In genomic region chr2:241882090-241882625, GRCh38 we compare ENCODE assay signal across 8 cellular contexts. TPM values are rescaled to one million over a fixed set of nuclear protein-coding genes. Genes with fewer than 3 reads are reported as not detected.
DNase-seq lines count a peak whose midpoint lies in the region; ATAC-seq and TF ChIP-seq lines count a peak whose summit lies in the region.

No MANE protein-coding gene starts in this region.

- H3K27ac ChIP-seq in ACC112 (ENCODE audit: low read depth, low read length) (no peak overlapping the region), RWPE1 (peak overlapping the region; percentile 87), ascending aorta (peak overlapping the region; percentile 4 to 33)

- peak; percentile 54 for ATAC-seq in GM18505 (IDR thresholded peaks at IDR 0.05; ENCODE audit: unreplicated experiment)
- peak; percentile 68 for ATAC-seq in HG02938 (IDR thresholded peaks at IDR 0.05; ENCODE audit: unreplicated experiment)
- ATAC-seq in left lobe of liver = peak; percentile 52

- no peaks in the 10 kb centered on the region for H3K9me3 ChIP-seq in ascending aorta

- no peak overlapping the region for H2AFZ ChIP-seq in ACC112 (ENCODE audit: low read length, unreplicated experiment)

- no peaks in the 10 kb centered on the region for H3K36me3 ChIP-seq in ACC112 (ENCODE audit: insufficient read depth, low read length)
- no peaks in the 10 kb centered on the region for H3K36me3 ChIP-seq in ascending aorta

- H3K4me3 ChIP-seq in ACC112 (ENCODE audit: low read depth, low read length) (peak overlapping the region; percentile 11; the same call in 1 of the 2 replicates), ascending aorta (peak overlapping the region; percentile 64 to 68)

- POLR2A ChIA-PET in RWPE1 (lab: Yijun Ruan, JAX; ENCODE audit: low non-redundant PET) = no interaction called here

- DNase-seq in RWPE1 (ENCODE audit: low spot score) (no peak), ascending aorta (ENCODE audit: low spot score in 2 of 2) (no peak), left lobe of liver (ENCODE audit: low spot score) (peak; percentile 88), middle frontal gyrus (ENCODE audit: extremely low spot score, low spot score) (no peak)
- DNase-seq in stimulated activated CD8-positive, alpha-beta memory T cell treated with anti-CD3 and anti-CD28 coated beads, Interleukin-15, amount 100 ng/mL, for 4 hours (ENCODE audit: low read depth in 2 of 2) = peak; percentile 65

- H3K4me1 ChIP-seq in ACC112 (ENCODE audit: control insufficient read depth, insufficient read depth, low read length, unreplicated experiment) (peaks cover 19% of the 10 kb centered on the region), ascending aorta (peaks cover 5 to 9% of the 10 kb centered on the region in 2 donors)

- CTCF ChIA-PET in RWPE1 (lab: Yijun Ruan, JAX) = interaction anchor here (0.5 kb wide), 1 partner anchor 19 kb away, joined by 5 read pairs; no protein-coding TSS in a partner anchor

- no peak for TF ChIP-seq CTCF in RWPE1 (conservative IDR thresholded peaks at IDR 0.05; ENCODE audit: low read depth)
- TF ChIP-seq CTCF in ascending aorta (IDR thresholded peaks at IDR 0.05) = peak in 1 of 3 experiments; percentile 16

- intact Hi-C loops in ascending aorta (cut with DNase I) = loop anchor here (5.0 kb wide), 2 partner anchors 195 to 375 kb away; partner anchors contain the start of genes DTYMK and STK25

- H3K27me3 ChIP-seq in ACC112 (ENCODE audit: insufficient read depth, low read length) (no peaks in the 10 kb centered on the region), ascending aorta (no peaks in the 10 kb centered on the region)

- H3K79me2 ChIP-seq in ACC112 (ENCODE audit: control insufficient read depth, insufficient read depth, low read length, unreplicated experiment) = no peaks in the 10 kb centered on the region

- TF ChIP-seq POLR2A in GM18505 (IDR thresholded peaks at IDR 0.05; ENCODE audit: borderline replicate concordance, extremely low read depth, insufficient read depth, insufficient read length) = peak; percentile 51

RNA-seq across cellular contexts. Expression of gene RTP5, which starts 12.6 kb away (rescaled TPM):
- total RNA-seq in ascending aorta = not detected
- not detected for total RNA-seq in left lobe of liver

RNA-seq across cellular contexts. Expression of gene PDCD1, which starts 23.5 kb away (rescaled TPM):
- total RNA-seq in ascending aorta = not detected
- total RNA-seq in left lobe of liver = 0.18 TPM

Comparison
In these comparisons a context has a peak if more than half of its experiments do, and no peak if none do; other contexts are left out.
1. DNase-seq: peak in left lobe of liver (single experiment) and stimulated activated CD8-positive, alpha-beta memory T cell treated with anti-CD3 and anti-CD28 coated beads, Interleukin-15, amount 100 ng/mL, for 4 hours (2 of 2); none in RWPE1 (single experiment), ascending aorta (0 of 2) and middle frontal gyrus (single experiment).
2. Peak in every context shown above with its lines, with median percentiles within 50 percentile points of each other: ATAC-seq.